In genomic region chr7:23533160-23533559, GRCh38 we compare ENCODE assay signal across 15 cellular contexts. TPM values are rescaled to one million over a fixed set of nuclear protein-coding genes. Genes with fewer than 3 reads are reported as not detected.
A peak's percentile ranks its signal among the peaks of the same experiment; 100 is the strongest.
DNase-seq lines count a peak whose midpoint lies in the region; ATAC-seq, FAIRE-seq and TF ChIP-seq lines count a peak whose summit lies in the region.
"Had no signal": no experiment of that assay in that cellular context is flagged by ENCODE, and none has a peak within 500 bp of the region (broad histone marks: within the 10 kb centered on the region; RNA-seq: fewer than 3 reads in every experiment).

No MANE protein-coding gene starts in this region.

- H2AFZ ChIP-seq in GM23248, result 0 out of 2 replicates have a peak overlapping the region, but pooled peaks have one; percentile 97

- peak overlapping the region; percentile 89 for H3K27ac Mint-ChIP-seq in CD8-positive, alpha-beta T cell
- H3K27ac Mint-ChIP-seq in activated CD4-positive, alpha-beta memory T cell treated with anti-CD3 and anti-CD28 coated beads for 36 hours, result peak overlapping the region; percentile 78
- peak overlapping the region; percentile 5 to 89 (median 82) for H3K27ac Mint-ChIP-seq in immature natural killer cell

- no peaks in the 10 kb centered on the region for H3K9me3 Mint-ChIP-seq in CD8-positive, alpha-beta T cell
- H3K9me3 Mint-ChIP-seq in activated CD4-positive, alpha-beta memory T cell treated with anti-CD3 and anti-CD28 coated beads for 36 hours, result no peaks in the 10 kb centered on the region
- no peaks in the 10 kb centered on the region for H3K9me3 Mint-ChIP-seq in immature natural killer cell

- WGBS in GM23248 (ENCODE audit: low coverage in 1 of 2, low lambda C conversion rate in 2 of 2, missing lambda C conversion rate in 2 of 2), 2 experiments, result 88 to 90% methylated on average over 4 of the region's 4 CpGs

- no peak for DNase-seq in CD8-positive, alpha-beta T cell
- DNase-seq in GM23248, result no peak
- DNase-seq in activated CD4-positive, alpha-beta memory T cell treated with anti-CD3 and anti-CD28 coated beads for 36 hours, result no peak
- no peak for DNase-seq in immature natural killer cell
- no peak for DNase-seq in frontal cortex (ENCODE audit: low spot score in 2 of 2)
- no peak for DNase-seq in kidney
- no peak for DNase-seq in stimulated activated CD4-positive, alpha-beta T cell treated with anti-CD3 and anti-CD28 coated beads, Interleukin-2, amount 100 ng/mL, for 24 hours
- DNase-seq: amniotic stem cell, NCI-H2171, SHP77 treated with DMSO at 0.1 percent for 48 hours had no signal

- no peaks in the 10 kb centered on the region for H3F3A ChIP-seq in GM23248 (ENCODE audit: insufficient read depth)

- no peak overlapping the region for H3K27ac ChIP-seq in CD8-positive, alpha-beta T cell (ENCODE audit: low read depth, low read length)
- H3K27ac ChIP-seq in GM23248, result no peak overlapping the region
- no peak overlapping the region for H3K27ac ChIP-seq in kidney (ENCODE audit: low read depth in 2 of 2, low read length in 2 of 2)

- no peak overlapping the region for H3K4me2 ChIP-seq in GM23248 (ENCODE audit: unreplicated experiment)

- H3K36me3 Mint-ChIP-seq in CD8-positive, alpha-beta T cell, result peaks cover 20% of the 10 kb centered on the region
- peaks cover 23% of the 10 kb centered on the region for H3K36me3 Mint-ChIP-seq in activated CD4-positive, alpha-beta memory T cell treated with anti-CD3 and anti-CD28 coated beads for 36 hours
- peaks cover 0 to 3% (median 0%) of the 10 kb centered on the region in 3 donors for H3K36me3 Mint-ChIP-seq in immature natural killer cell

- CTCF ChIA-PET in CD8-positive, alpha-beta T cell (lab: Charles Lee), result interaction anchor here (1.0 to 1.4 kb wide), 2 partner anchors 10 to 13 kb away, joined by 3 to 8 read pairs; no protein-coding TSS in a partner anchor
- CTCF ChIA-PET in activated CD4-positive, alpha-beta memory T cell treated with anti-CD3 and anti-CD28 coated beads for 36 hours (lab: Charles Lee), result no interaction called here

- H3K9ac ChIP-seq in GM23248, result no peak overlapping the region
- no peak overlapping the region for H3K9ac ChIP-seq in kidney (ENCODE audit: low read length in 2 of 2)

- H3K4me1 ChIP-seq in CD8-positive, alpha-beta T cell (ENCODE audit: insufficient read depth, low read length), result peaks cover 21% of the 10 kb centered on the region
- H3K4me1 ChIP-seq in GM23248 (ENCODE audit: insufficient read depth) (peaks cover 23% of the 10 kb centered on the region), kidney (ENCODE audit: control insufficient read depth in 1 of 2, insufficient read depth in 1 of 2, low read depth in 1 of 2, low read length in 2 of 2) (no peaks in the 10 kb centered on the region)

- H3K4me3 ChIP-seq in CD8-positive, alpha-beta T cell (ENCODE audit: low read depth, low read length), result no peak overlapping the region
- no peak overlapping the region for H3K4me3 ChIP-seq in GM23248
- no peak overlapping the region for H3K4me3 ChIP-seq in kidney (ENCODE audit: low read length in 2 of 2)
- H3K4me3 ChIP-seq: hepatocyte had no signal

- no peaks in the 10 kb centered on the region for H3K27me3 ChIP-seq in CD8-positive, alpha-beta T cell (ENCODE audit: insufficient read depth, low read length)
- H3K27me3 ChIP-seq in GM23248 (replicated peaks; ENCODE audit: insufficient read depth), result no peaks in the 10 kb centered on the region
- H3K27me3 ChIP-seq: hepatocyte, testis had no signal

- H3K9me3 ChIP-seq in CD8-positive, alpha-beta T cell (ENCODE audit: low read length), result no peaks in the 10 kb centered on the region
- H3K9me3 ChIP-seq in GM23248 (ENCODE audit: low read depth), result no peaks in the 10 kb centered on the region
- H3K9me3 ChIP-seq in kidney (ENCODE audit: control insufficient read depth in 1 of 2, low read length in 2 of 2), result no peaks in the 10 kb centered on the region
- H3K9me3 ChIP-seq: testis had no signal

- intact Hi-C loops in CD8-positive, alpha-beta T cell (cut with DNase I, micrococcal nuclease), result loop anchor here (2.0 to 10.0 kb wide), 11 partner anchors 14 to 1594 kb away; partner anchors contain the start of genes TOMM7 (in 2 of the 2), CCDC126 (in 1 of the 2), IGF2BP3 (in 1 of the 2) and KLHL7 (in 1 of the 2)
- intact Hi-C loops in activated CD4-positive, alpha-beta memory T cell treated with anti-CD3 and anti-CD28 coated beads for 36 hours (cut with micrococcal nuclease), result loop anchor here (5.0 kb wide), 3 partner anchors 176 to 1379 kb away; partner anchors contain the start of gene KLHL7
- intact Hi-C loops in kidney (cut with DNase I), result no loop called here

- H3K79me2 ChIP-seq in GM23248 (ENCODE audit: insufficient read depth), result peaks cover 45% of the 10 kb centered on the region

- peaks cover 25% of the 10 kb centered on the region; the same call in 1 of the 2 replicates for H4K20me1 ChIP-seq in GM23248 (ENCODE audit: insufficient read depth)

- in situ Hi-C loops in GM23248 (cut with MboI), result no loop called here

- no peaks in the 10 kb centered on the region for H3K36me3 ChIP-seq in CD8-positive, alpha-beta T cell (ENCODE audit: insufficient read depth, low read length)
- no peaks in the 10 kb centered on the region for H3K36me3 ChIP-seq in GM23248 (ENCODE audit: low read depth)
- no peaks in the 10 kb centered on the region for H3K36me3 ChIP-seq in kidney (ENCODE audit: control insufficient read depth in 1 of 2, insufficient read depth in 2 of 2, low read length in 2 of 2)

- H3K27me3 Mint-ChIP-seq in CD8-positive, alpha-beta T cell (ENCODE audit: low read depth), result no peaks in the 10 kb centered on the region
- H3K27me3 Mint-ChIP-seq in activated CD4-positive, alpha-beta memory T cell treated with anti-CD3 and anti-CD28 coated beads for 36 hours, result no peaks in the 10 kb centered on the region
- H3K27me3 Mint-ChIP-seq in immature natural killer cell (ENCODE audit: low read depth in 3 of 3), result peaks cover 13 to 25% (median 19%) of the 10 kb centered on the region in 3 donors

- H3K4me3 Mint-ChIP-seq in CD8-positive, alpha-beta T cell, result peak overlapping the region; percentile 66
- H3K4me3 Mint-ChIP-seq in activated CD4-positive, alpha-beta memory T cell treated with anti-CD3 and anti-CD28 coated beads for 36 hours, result peak overlapping the region; percentile 54
- H3K4me3 Mint-ChIP-seq in immature natural killer cell, result peak overlapping the region; percentile 42 to 69 (median 66)

- H3K4me1 Mint-ChIP-seq in CD8-positive, alpha-beta T cell (ENCODE audit: low read depth), result peaks cover 30% of the 10 kb centered on the region
- H3K4me1 Mint-ChIP-seq in activated CD4-positive, alpha-beta memory T cell treated with anti-CD3 and anti-CD28 coated beads for 36 hours (ENCODE audit: low read depth), result peaks cover 29% of the 10 kb centered on the region
- H3K4me1 Mint-ChIP-seq in immature natural killer cell, result peaks cover 34 to 42% of the 10 kb centered on the region in 2 donors

- FAIRE-seq in frontal cortex (lab: Jason Lieb, UNC) (no peak), kidney (lab: Jason Lieb, UNC) (no peak)
- FAIRE-seq: endometrium had no signal

- peak; percentile 25 for TF ChIP-seq CTCF in CD8-positive, alpha-beta T cell (IDR thresholded peaks at IDR 0.05)
- TF ChIP-seq CTCF in kidney (IDR thresholded peaks at IDR 0.05; ENCODE audit: borderline replicate concordance, extremely low read depth, insufficient read depth), result no peak

- POLR2A ChIA-PET in CD8-positive, alpha-beta T cell (lab: Charles Lee), result interaction anchor here (0.6 to 1.0 kb wide), 2 partner anchors 14 to 30 kb away, joined by 3 to 7 read pairs; no protein-coding TSS in a partner anchor
- POLR2A ChIA-PET in activated CD4-positive, alpha-beta memory T cell treated with anti-CD3 and anti-CD28 coated beads for 36 hours (lab: Charles Lee), result no interaction called here

- ATAC-seq in CD8-positive, alpha-beta T cell, result no peak
- no peak for ATAC-seq in GM21825 (IDR thresholded peaks at IDR 0.05; ENCODE audit: unreplicated experiment)
- ATAC-seq: activated CD4-positive, CD25-positive, alpha-beta regulatory T cell treated with anti-CD3 and anti-CD28 coated beads, Interleukin-2, amount 50 U/mL, for 24 hours had no signal

- no peaks in the 10 kb centered on the region for H3K9me2 ChIP-seq in GM23248 (ENCODE audit: insufficient read depth)

RNA-seq across cellular contexts. Expression of gene TRA2A, which starts 1.4 kb away (rescaled TPM):
- total RNA-seq in CD8-positive, alpha-beta T cell, result 100 to 1,000 TPM; 258 to 271 TPM
- 14.7 and 26.2 TPM in 2 replicates for total RNA-seq in GM23248 (2014; rRNA removed; shearing (Covaris generic))
- polyA plus RNA-seq in GM23248 (2016; fragmentation: Nextera tagmentation; extraction: Ambion mirVana) (77.5 and 87.9 TPM in 2 replicates), immature natural killer cell (10 to 100 TPM; 34.8 to 44.0 (median 40.6) TPM), kidney (ENCODE audit: insufficient read depth, low read depth, low replicate concordance) (46.4 TPM)
- total RNA-seq in activated CD4-positive, alpha-beta memory T cell treated with anti-CD3 and anti-CD28 coated beads for 36 hours, result 10 to 100 TPM; 75.4 to 77.8 TPM
- total RNA-seq in frontal cortex (51.4 TPM), kidney (67.1 TPM)
